In genomic region chr17:65219124-65219523, GRCh38 we compare ENCODE assay signal across 1 cellular context.
TF ChIP-seq lines count a peak whose summit lies in the region.

No MANE protein-coding gene starts in this region.

TF ChIP-seq in GM12878, 131 proteins besides CTCF, POLR2A, EP300 and RAD21:
- TF ChIP-seq RELB (IDR thresholded peaks at IDR 0.05; ENCODE audit: low read depth) (no peak), NFIC (IDR thresholded peaks at IDR 0.05; ENCODE audit: low read depth, low read length) (no peak), RELA (IDR thresholded peaks at IDR 0.05; ENCODE audit: borderline replicate concordance, partially characterized antibody) (no peak), BCL11A (IDR thresholded peaks at IDR 0.05; ENCODE audit: low read depth, low read length) (no peak), PKNOX1 (IDR thresholded peaks at IDR 0.05) (no peak), TBL1XR1 (IDR thresholded peaks at IDR 0.05; ENCODE audit: low read depth, low read length) (no peak), ASH2L (IDR thresholded peaks at IDR 0.05; ENCODE audit: borderline replicate concordance, low read depth) (no peak)
TF ChIP-seq in GM12878: peak in this region for 0.
